ENCODE assay signal across 1 cellular context in the genomic region with DNA sequence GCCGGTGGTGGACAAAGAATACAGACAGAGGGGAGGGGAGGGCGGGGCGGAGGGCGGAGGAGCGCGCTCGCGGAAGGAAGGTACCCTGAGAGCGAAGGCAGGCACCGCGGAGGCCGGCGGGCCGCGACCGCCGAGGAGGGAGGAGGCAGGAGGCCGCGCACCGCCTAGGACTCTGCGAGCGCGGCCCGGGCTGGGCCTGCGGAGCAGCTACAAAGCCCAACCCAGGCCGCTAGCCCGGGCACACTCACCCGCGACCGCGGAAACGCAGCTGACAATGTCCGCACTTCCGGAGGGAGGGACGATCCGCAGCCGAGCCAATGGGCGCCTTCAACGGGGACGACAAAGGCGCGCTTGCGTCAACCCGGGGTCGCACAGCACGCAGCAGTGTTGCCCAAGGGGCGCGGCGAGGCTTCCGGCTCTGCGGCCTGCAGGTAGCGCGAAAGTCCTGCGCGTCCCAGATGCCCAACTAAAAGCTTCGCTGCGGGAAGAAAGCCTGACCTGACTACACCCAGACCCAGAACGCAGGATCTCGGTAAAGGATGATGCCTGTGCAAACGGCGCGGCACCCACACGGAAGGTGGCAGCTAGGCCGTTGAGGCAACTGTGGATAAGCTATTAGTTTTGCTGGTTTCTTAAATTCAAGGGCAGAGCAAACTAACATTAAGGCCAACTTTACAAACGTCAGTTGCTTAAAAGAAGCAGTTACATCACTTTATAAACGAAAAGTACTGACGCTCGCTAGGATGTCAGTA.
TF ChIP-seq lines count a peak whose summit lies in the region.

A gene (minus strand): TSS at position 276 of the 752 bp plus-strand sequence. CDS start 3,486 bp downstream, outside the sequence.

TF ChIP-seq in HepG2, 621 proteins besides CTCF, POLR2A, EP300 and RAD21 (continued from another document):
- TF ChIP-seq, protein P1, sequence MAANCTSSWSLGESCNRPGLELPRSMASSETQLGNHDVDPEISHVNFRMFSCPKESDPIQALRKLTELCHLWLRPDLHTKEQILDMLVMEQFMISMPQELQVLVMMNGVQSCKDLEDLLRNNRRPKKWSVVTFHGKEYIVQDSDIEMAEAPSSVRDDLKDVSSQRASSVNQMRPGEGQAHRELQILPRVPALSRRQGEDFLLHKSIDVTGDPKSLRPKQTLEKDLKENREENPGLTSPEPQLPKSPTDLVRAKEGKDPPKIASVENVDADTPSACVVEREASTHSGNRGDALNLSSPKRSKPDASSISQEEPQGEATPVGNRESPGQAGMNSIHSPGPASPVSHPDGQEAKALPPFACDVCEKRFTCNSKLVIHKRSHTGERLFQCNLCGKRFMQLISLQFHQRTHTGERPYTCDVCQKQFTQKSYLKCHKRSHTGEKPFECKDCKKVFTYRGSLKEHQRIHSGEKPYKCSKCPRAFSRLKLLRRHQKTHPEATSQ (CRISPR knock-in tag; IDR thresholded peaks at IDR 0.05; ENCODE audit: borderline replicate concordance) = peak; percentile 69; the same call in 1 of the 2 replicates
- TF ChIP-seq CCDC6 (CRISPR knock-in tag; IDR thresholded peaks at IDR 0.05) (peak; percentile 95), ZBTB7A (CRISPR knock-in tag; IDR thresholded peaks at IDR 0.05) (peak; percentile 77; the same call in 1 of the 2 replicates), ZNF546 (CRISPR knock-in tag; conservative IDR thresholded peaks at IDR 0.05) (peak; percentile 52; the same call in 1 of the 2 replicates), ZNF430 (CRISPR knock-in tag; IDR thresholded peaks at IDR 0.05) (peak; percentile 63; the same call in 1 of the 2 replicates), DNMT1 (CRISPR knock-in tag; IDR thresholded peaks at IDR 0.05) (peak; percentile 68; the same call in 1 of the 2 replicates), ZNF607 (CRISPR knock-in tag; IDR thresholded peaks at IDR 0.05; ENCODE audit: borderline replicate concordance) (peak; percentile 88; the same call in 1 of the 2 replicates), ZNF552 (CRISPR knock-in tag; IDR thresholded peaks at IDR 0.05; ENCODE audit: borderline replicate concordance) (peak; percentile 94), ZNF549 (CRISPR knock-in tag; IDR thresholded peaks at IDR 0.05) (no peak), MIER2 (CRISPR knock-in tag; IDR thresholded peaks at IDR 0.05) (peak; percentile 19; the same call in 1 of the 2 replicates), HOXA3 (CRISPR knock-in tag; IDR thresholded peaks at IDR 0.05) (peak; percentile 96), BRD4 (CRISPR knock-in tag; IDR thresholded peaks at IDR 0.05) (peak; percentile 69; the same call in 1 of the 2 replicates)
- TF ChIP-seq, protein P2, sequence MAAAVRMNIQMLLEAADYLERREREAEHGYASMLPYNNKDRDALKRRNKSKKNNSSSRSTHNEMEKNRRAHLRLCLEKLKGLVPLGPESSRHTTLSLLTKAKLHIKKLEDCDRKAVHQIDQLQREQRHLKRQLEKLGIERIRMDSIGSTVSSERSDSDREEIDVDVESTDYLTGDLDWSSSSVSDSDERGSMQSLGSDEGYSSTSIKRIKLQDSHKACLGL (CRISPR knock-in tag; IDR thresholded peaks at IDR 0.05) = peak; percentile 82
- TF ChIP-seq, protein P3, sequence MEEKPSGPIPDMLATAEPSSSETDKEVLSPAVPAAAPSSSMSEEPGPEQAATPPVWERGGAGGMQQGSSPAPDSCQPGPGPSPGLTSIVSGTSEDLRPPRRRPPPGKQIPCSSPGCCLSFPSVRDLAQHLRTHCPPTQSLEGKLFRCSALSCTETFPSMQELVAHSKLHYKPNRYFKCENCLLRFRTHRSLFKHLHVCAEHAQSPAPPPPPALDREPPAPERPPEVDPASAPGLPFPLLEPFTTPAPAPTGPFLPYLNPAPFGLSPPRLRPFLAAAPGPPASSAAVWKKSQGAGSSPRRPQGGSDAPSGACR (CRISPR knock-in tag; IDR thresholded peaks at IDR 0.05) = no peak; the same call in none of the 2 replicates
- TF ChIP-seq, protein P4, sequence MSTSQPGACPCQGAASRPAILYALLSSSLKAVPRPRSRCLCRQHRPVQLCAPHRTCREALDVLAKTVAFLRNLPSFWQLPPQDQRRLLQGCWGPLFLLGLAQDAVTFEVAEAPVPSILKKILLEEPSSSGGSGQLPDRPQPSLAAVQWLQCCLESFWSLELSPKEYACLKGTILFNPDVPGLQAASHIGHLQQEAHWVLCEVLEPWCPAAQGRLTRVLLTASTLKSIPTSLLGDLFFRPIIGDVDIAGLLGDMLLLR (CRISPR knock-in tag; IDR thresholded peaks at IDR 0.05) = peak; percentile 59
- TF ChIP-seq, protein P5, sequence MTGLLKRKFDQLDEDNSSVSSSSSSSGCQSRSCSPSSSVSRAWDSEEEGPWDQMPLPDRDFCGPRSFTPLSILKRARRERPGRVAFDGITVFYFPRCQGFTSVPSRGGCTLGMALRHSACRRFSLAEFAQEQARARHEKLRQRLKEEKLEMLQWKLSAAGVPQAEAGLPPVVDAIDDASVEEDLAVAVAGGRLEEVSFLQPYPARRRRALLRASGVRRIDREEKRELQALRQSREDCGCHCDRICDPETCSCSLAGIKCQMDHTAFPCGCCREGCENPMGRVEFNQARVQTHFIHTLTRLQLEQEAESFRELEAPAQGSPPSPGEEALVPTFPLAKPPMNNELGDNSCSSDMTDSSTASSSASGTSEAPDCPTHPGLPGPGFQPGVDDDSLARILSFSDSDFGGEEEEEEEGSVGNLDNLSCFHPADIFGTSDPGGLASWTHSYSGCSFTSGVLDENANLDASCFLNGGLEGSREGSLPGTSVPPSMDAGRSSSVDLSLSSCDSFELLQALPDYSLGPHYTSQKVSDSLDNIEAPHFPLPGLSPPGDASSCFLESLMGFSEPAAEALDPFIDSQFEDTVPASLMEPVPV (CRISPR knock-in tag; IDR thresholded peaks at IDR 0.05) = peak; percentile 87
- TF ChIP-seq, protein P6, sequence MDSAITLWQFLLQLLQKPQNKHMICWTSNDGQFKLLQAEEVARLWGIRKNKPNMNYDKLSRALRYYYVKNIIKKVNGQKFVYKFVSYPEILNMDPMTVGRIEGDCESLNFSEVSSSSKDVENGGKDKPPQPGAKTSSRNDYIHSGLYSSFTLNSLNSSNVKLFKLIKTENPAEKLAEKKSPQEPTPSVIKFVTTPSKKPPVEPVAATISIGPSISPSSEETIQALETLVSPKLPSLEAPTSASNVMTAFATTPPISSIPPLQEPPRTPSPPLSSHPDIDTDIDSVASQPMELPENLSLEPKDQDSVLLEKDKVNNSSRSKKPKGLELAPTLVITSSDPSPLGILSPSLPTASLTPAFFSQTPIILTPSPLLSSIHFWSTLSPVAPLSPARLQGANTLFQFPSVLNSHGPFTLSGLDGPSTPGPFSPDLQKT (CRISPR knock-in tag; IDR thresholded peaks at IDR 0.05; ENCODE audit: borderline replicate concordance) = peak; percentile 75; the same call in 1 of the 2 replicates
